Comparison of ENCODE assay signal across 20 cellular contexts in genomic region chr2:191329841-191330240, GRCh38.
"Had no signal": no experiment of that assay in that cellular context is flagged by ENCODE, and none has a peak within 500 bp of the region (broad histone marks: within the 10 kb centered on the region; RNA-seq: fewer than 3 reads in every experiment).

No MANE protein-coding gene starts in this region.

- H3K27me3 ChIP-seq: gastrocnemius medialis, left lung, neural progenitor cell, right lobe of liver, suprapubic skin, transverse colon, vagina had no signal

- H3K27ac ChIP-seq: coronary artery, gastrocnemius medialis, left lung, neural progenitor cell, parathyroid adenoma, right lobe of liver, suprapubic skin, transverse colon, vagina had no signal

- H3K4me3 ChIP-seq: coronary artery, gastrocnemius medialis, left lung, neural progenitor cell, right lobe of liver, suprapubic skin, transverse colon, vagina had no signal

- DNase-seq: dermis blood vessel endothelial cell; effector memory CD4-positive, alpha-beta T cell; gastrocnemius medialis; head of caudate nucleus; left cardiac atrium; left lung; mesenchymal stem cell; midbrain; naive thymus-derived CD4-positive, alpha-beta T cell; right lobe of liver; small intestine; stimulated activated CD4-positive, alpha-beta T cell treated with anti-CD3 and anti-CD28 coated beads, Interleukin-15, amount 100 ng/mL, for 24 hours; stimulated activated CD4-positive, alpha-beta T cell treated with anti-CD3 and anti-CD28 coated beads, Interleukin-2, amount 100 ng/mL, for 48 hours; stimulated activated naive B cell treated with anti-CD40 and anti-IgM and Interleukin-4, amounts not matched to agents 10 μg/mL and 1 μg/mL and 100 μg/mL, for 72 hours; transverse colon had no signal

- H3K36me3 ChIP-seq: gastrocnemius medialis, neural progenitor cell, suprapubic skin had no signal

- H3K4me1 ChIP-seq: gastrocnemius medialis, left lung, neural progenitor cell, parathyroid adenoma, right lobe of liver, transverse colon had no signal

- H3K9me3 ChIP-seq: gastrocnemius medialis, left lung, right lobe of liver, suprapubic skin, transverse colon, vagina had no signal
